In genomic region chr6:29631209-29631810, GRCh38 we compare ENCODE assay signal across 1 cellular context.
TF ChIP-seq lines count a peak whose summit lies in the region.

No MANE protein-coding gene starts in this region.

TF ChIP-seq in K562, 482 proteins besides CTCF, POLR2A, EP300 and RAD21 (continued from another document and continues in another):
- TF ChIP-seq U2AF2 (optimal IDR thresholded peaks at IDR 0.05; ENCODE audit: low read depth, low read length) (no peak), SIX5 (IDR thresholded peaks at IDR 0.05; ENCODE audit: borderline replicate concordance in 1 of 2, insufficient read depth in 1 of 2, low read depth in 1 of 2, low read length in 2 of 2) (no peak), CHCHD3 (CRISPR knock-in tag; IDR thresholded peaks at IDR 0.05) (no peak), YY1 (IDR thresholded peaks at IDR 0.05; ENCODE audit: borderline replicate concordance in 1 of 3, control insufficient read depth in 1 of 3, extremely low read depth in 1 of 3, insufficient read depth in 3 of 3, insufficient read length in 1 of 3, insufficient replicate concordance in 2 of 3, low read depth in 1 of 3, low read length in 2 of 3) (no peak), MAFK (IDR thresholded peaks at IDR 0.05; ENCODE audit: low read length) (peak; percentile 61), ZNF707 (CRISPR knock-in tag; conservative IDR thresholded peaks at IDR 0.05) (no peak), GTF3C2 (IDR thresholded peaks at IDR 0.05; ENCODE audit: borderline replicate concordance, extremely low read depth, insufficient read length) (no peak), ZNF212 (CRISPR knock-in tag; IDR thresholded peaks at IDR 0.05) (no peak), ZKSCAN8 (CRISPR knock-in tag; IDR thresholded peaks at IDR 0.05) (no peak), SMAD3 (CRISPR knock-in tag; conservative IDR thresholded peaks at IDR 0.05) (no peak), ZNF407 (IDR thresholded peaks at IDR 0.05; ENCODE audit: low read depth) (no peak), ZNF318 (IDR thresholded peaks at IDR 0.05; ENCODE audit: borderline replicate concordance in 1 of 2, low read depth in 1 of 2) (no peak), FOXJ2 (tag; IDR thresholded peaks at IDR 0.05) (no peak), ILF3 (IDR thresholded peaks at IDR 0.05; ENCODE audit: borderline replicate concordance) (no peak), ZC3H11A (IDR thresholded peaks at IDR 0.05; ENCODE audit: low read depth, low read length) (no peak), RBM39 (optimal IDR thresholded peaks at IDR 0.05; ENCODE audit: low read depth, low read length) (no peak), ZNF239 (CRISPR knock-in tag; IDR thresholded peaks at IDR 0.05) (no peak), ETS2 (tag; IDR thresholded peaks at IDR 0.05; ENCODE audit: borderline replicate concordance, poor library complexity, severe bottlenecking) (no peak), PBX2 (CRISPR knock-in tag; IDR thresholded peaks at IDR 0.05; ENCODE audit: low read depth) (no peak), PBX2 (tag; conservative IDR thresholded peaks at IDR 0.05; ENCODE audit: low read depth) (no peak), ZFX (CRISPR knock-in tag; IDR thresholded peaks at IDR 0.05) (peak; percentile 28; the same call in 1 of the 2 replicates), CBX5 (IDR thresholded peaks at IDR 0.05; ENCODE audit: borderline replicate concordance, low read depth) (no peak), PRDM10 (IDR thresholded peaks at IDR 0.05; ENCODE audit: partially characterized antibody) (peak; percentile 93), PML (IDR thresholded peaks at IDR 0.05; ENCODE audit: low read length) (no peak; the same call in 1 of the 2 replicates), MIER1 (IDR thresholded peaks at IDR 0.05; ENCODE audit: low read depth) (no peak)
